Comparison of ENCODE assay signal across 8 cellular contexts in genomic region chr10:13528138-13528874, GRCh38. TPM values are rescaled to one million over a fixed set of nuclear protein-coding genes. Genes with fewer than 3 reads are reported as not detected.
DNase-seq lines count a peak whose midpoint lies in the region; ATAC-seq and TF ChIP-seq lines count a peak whose summit lies in the region.

No MANE protein-coding gene starts in this region.

- intact Hi-C loops in A673 (cut with micrococcal nuclease; ENCODE audit: unreplicated experiment) = no loop called here

- peak overlapping the region; percentile 68 to 83 (median 71) for H3K4me3 Mint-ChIP-seq in immature natural killer cell
- peak overlapping the region; percentile 56 to 66 for H3K4me3 Mint-ChIP-seq in stimulated activated naive B cell treated with anti-CD40 and anti-IgM and Interleukin-4, amounts not matched to agents 10 μg/mL and 1 μg/mL and 100 μg/mL, for 72 hours

- no peak overlapping the region for H3K27ac Mint-ChIP-seq in immature natural killer cell
- no peak overlapping the region for H3K27ac Mint-ChIP-seq in stimulated activated naive B cell treated with anti-CD40 and anti-IgM and Interleukin-4, amounts not matched to agents 10 μg/mL and 1 μg/mL and 100 μg/mL, for 72 hours

- H3K9me3 Mint-ChIP-seq in immature natural killer cell = no peaks in the 10 kb centered on the region
- no peaks in the 10 kb centered on the region for H3K9me3 Mint-ChIP-seq in stimulated activated naive B cell treated with anti-CD40 and anti-IgM and Interleukin-4, amounts not matched to agents 10 μg/mL and 1 μg/mL and 100 μg/mL, for 72 hours

- no peaks in the 10 kb centered on the region for H3K9me3 ChIP-seq in A673 (ENCODE audit: low read depth, low read length, poor library complexity, severe bottlenecking)
- no peaks in the 10 kb centered on the region for H3K9me3 ChIP-seq in GM23248 (ENCODE audit: low read depth)

- H3F3A ChIP-seq in GM23248 (ENCODE audit: insufficient read depth) = peaks cover 16% of the 10 kb centered on the region

- H3K27me3 ChIP-seq in A673 (replicated peaks; ENCODE audit: insufficient read depth, low read depth, low read length, poor library complexity) = peaks cover 3% of the 10 kb centered on the region
- peaks cover 3% of the 10 kb centered on the region; the same call in 1 of the 2 replicates for H3K27me3 ChIP-seq in GM23248 (replicated peaks; ENCODE audit: insufficient read depth)

- DNase-seq in A673 (ENCODE audit: low spot score) (peak; percentile 21), GM23248 (peak; percentile 59), astrocyte of the hippocampus (ENCODE audit: low read depth, low spot score) (peak; percentile 58), immature natural killer cell (no peak), middle frontal gyrus (ENCODE audit: extremely low spot score, low spot score) (no peak), RPMI8226 (no peak)
- no peak for DNase-seq in stimulated activated naive B cell treated with anti-CD40 and anti-IgM and Interleukin-4, amounts not matched to agents 10 μg/mL and 1 μg/mL and 100 μg/mL, for 72 hours
- no peak for DNase-seq in stimulated activated naive CD4-positive, alpha-beta T cell treated with Interleukin-2 at 50 U/mL for 16 hours (lab: John Stamatoyannopoulos, UW)

- peak overlapping the region; percentile 82 for H2AFZ ChIP-seq in GM23248

- H4K20me1 ChIP-seq in GM23248 (ENCODE audit: insufficient read depth) = no peaks in the 10 kb centered on the region

- WGBS in GM23248 (ENCODE audit: low coverage in 1 of 2, low lambda C conversion rate in 2 of 2, missing lambda C conversion rate in 2 of 2), 2 experiments = 1% methylated on average over 15 to 71 of the region's 103 CpGs

- peak overlapping the region; percentile 62 for H3K4me2 ChIP-seq in GM23248 (ENCODE audit: unreplicated experiment)

- no peak overlapping the region for H3K27ac ChIP-seq in A673 (ENCODE audit: low read depth, low read length, poor library complexity, severe bottlenecking)
- no peak overlapping the region for H3K27ac ChIP-seq in GM23248

- H3K4me3 ChIP-seq in A673 (ENCODE audit: low read depth, low read length, poor library complexity, severe bottlenecking) = peak overlapping the region; percentile 55
- peak overlapping the region; percentile 78 for H3K4me3 ChIP-seq in GM23248

- peak; percentile 19 to 57 for ATAC-seq in stimulated activated naive B cell treated with anti-CD40 and anti-IgM and Interleukin-4, amounts not matched to agents 10 μg/mL and 1 μg/mL and 100 μg/mL, for 72 hours (replicated peaks)

- H3K36me3 Mint-ChIP-seq in immature natural killer cell = peaks cover 0 to 5% (median 0%) of the 10 kb centered on the region in 3 donors
- peaks cover 0 to 5% of the 10 kb centered on the region in 2 donors for H3K36me3 Mint-ChIP-seq in stimulated activated naive B cell treated with anti-CD40 and anti-IgM and Interleukin-4, amounts not matched to agents 10 μg/mL and 1 μg/mL and 100 μg/mL, for 72 hours

- CTCF ChIA-PET in A673 (lab: Charles Lee) = interaction anchor here (1.2 kb wide), 1 partner anchor 8 kb away, joined by 5 read pairs; no protein-coding TSS in a partner anchor

- peaks cover 7 to 13% of the 10 kb centered on the region in 2 donors for H3K4me1 Mint-ChIP-seq in immature natural killer cell
- peaks cover 10 to 11% of the 10 kb centered on the region in 2 donors for H3K4me1 Mint-ChIP-seq in stimulated activated naive B cell treated with anti-CD40 and anti-IgM and Interleukin-4, amounts not matched to agents 10 μg/mL and 1 μg/mL and 100 μg/mL, for 72 hours

- H3K36me3 ChIP-seq in A673 (ENCODE audit: insufficient read depth, low read length, poor library complexity, severe bottlenecking) (no peaks in the 10 kb centered on the region), GM23248 (ENCODE audit: low read depth) (no peaks in the 10 kb centered on the region)

- TF ChIP-seq CTCF in A673 (conservative IDR thresholded peaks at IDR 0.05; ENCODE audit: low read depth, low read length) = no peak

- in situ Hi-C loops in GM23248 (cut with MboI) = no loop called here

- H3K9ac ChIP-seq in GM23248 = peak overlapping the region; percentile 62

- H3K4me1 ChIP-seq in A673 (ENCODE audit: insufficient read depth, low read length, poor library complexity, severe bottlenecking) (peaks cover 15% of the 10 kb centered on the region), GM23248 (ENCODE audit: insufficient read depth) (peaks cover 14% of the 10 kb centered on the region)

- POLR2A ChIA-PET in A673 (lab: Charles Lee; ENCODE audit: low non-redundant PET) = no interaction called here

- H3K27me3 Mint-ChIP-seq in immature natural killer cell (ENCODE audit: low read depth in 3 of 3) = peaks cover 7 to 32% (median 18%) of the 10 kb centered on the region in 3 donors
- peaks cover 52 to 65% of the 10 kb centered on the region in 2 donors for H3K27me3 Mint-ChIP-seq in stimulated activated naive B cell treated with anti-CD40 and anti-IgM and Interleukin-4, amounts not matched to agents 10 μg/mL and 1 μg/mL and 100 μg/mL, for 72 hours

- no peaks in the 10 kb centered on the region for H3K9me2 ChIP-seq in GM23248 (ENCODE audit: insufficient read depth)

- 0 out of 2 replicates have a peak, but pooled peaks cover 4% of the 10 kb centered on the region for H3K79me2 ChIP-seq in GM23248 (ENCODE audit: insufficient read depth)

- no TSS peak for BruUV-seq in A673 (replicated peaks; lab: Mats Ljungman, UMichigan)

RNA-seq across cellular contexts. Expression of gene BEND7, which starts 0.5 kb away (rescaled TPM):
- 14.8 and 19.5 TPM in 2 replicates for total RNA-seq in A673 (2021)
- 5.8 and 6.4 TPM in 2 replicates for total RNA-seq in GM23248 (2014; rRNA removed; shearing (Covaris generic))
- polyA plus RNA-seq in GM23248 (2016; fragmentation: Nextera tagmentation; extraction: Ambion mirVana) = 1.7 and 2.3 TPM in 2 replicates
- polyA plus RNA-seq in immature natural killer cell = not detected

RNA-seq across cellular contexts. Expression of gene PRPF18, which starts 58.5 kb away (rescaled TPM):
- total RNA-seq in A673 (2021) = 21.9 and 22.9 TPM in 2 replicates
- 23.3 and 30.2 TPM in 2 replicates for total RNA-seq in GM23248 (2014; rRNA removed; shearing (Covaris generic))
- 21.8 and 22.1 TPM in 2 replicates for polyA plus RNA-seq in GM23248 (2016; fragmentation: Nextera tagmentation; extraction: Ambion mirVana)
- 10 to 100 TPM; 48.5 to 60.8 (median 50.1) TPM for polyA plus RNA-seq in immature natural killer cell

Comparison
In these comparisons a context has a peak if more than half of its experiments do, and no peak if none do; other contexts are left out.
1. DNase-seq: peak in A673 (single experiment), GM23248 (single experiment) and astrocyte of the hippocampus (single experiment); none in immature natural killer cell (0 of 3), stimulated activated naive B cell treated with anti-CD40 and anti-IgM and Interleukin-4, amounts not matched to agents 10 μg/mL and 1 μg/mL and 100 μg/mL, for 72 hours (single experiment), middle frontal gyrus (single experiment), stimulated activated naive CD4-positive, alpha-beta T cell treated with Interleukin-2 at 50 U/mL for 16 hours (single experiment) and RPMI8226 (single experiment).